ENCODE assay signal across 8 cellular contexts in the genomic region with DNA sequence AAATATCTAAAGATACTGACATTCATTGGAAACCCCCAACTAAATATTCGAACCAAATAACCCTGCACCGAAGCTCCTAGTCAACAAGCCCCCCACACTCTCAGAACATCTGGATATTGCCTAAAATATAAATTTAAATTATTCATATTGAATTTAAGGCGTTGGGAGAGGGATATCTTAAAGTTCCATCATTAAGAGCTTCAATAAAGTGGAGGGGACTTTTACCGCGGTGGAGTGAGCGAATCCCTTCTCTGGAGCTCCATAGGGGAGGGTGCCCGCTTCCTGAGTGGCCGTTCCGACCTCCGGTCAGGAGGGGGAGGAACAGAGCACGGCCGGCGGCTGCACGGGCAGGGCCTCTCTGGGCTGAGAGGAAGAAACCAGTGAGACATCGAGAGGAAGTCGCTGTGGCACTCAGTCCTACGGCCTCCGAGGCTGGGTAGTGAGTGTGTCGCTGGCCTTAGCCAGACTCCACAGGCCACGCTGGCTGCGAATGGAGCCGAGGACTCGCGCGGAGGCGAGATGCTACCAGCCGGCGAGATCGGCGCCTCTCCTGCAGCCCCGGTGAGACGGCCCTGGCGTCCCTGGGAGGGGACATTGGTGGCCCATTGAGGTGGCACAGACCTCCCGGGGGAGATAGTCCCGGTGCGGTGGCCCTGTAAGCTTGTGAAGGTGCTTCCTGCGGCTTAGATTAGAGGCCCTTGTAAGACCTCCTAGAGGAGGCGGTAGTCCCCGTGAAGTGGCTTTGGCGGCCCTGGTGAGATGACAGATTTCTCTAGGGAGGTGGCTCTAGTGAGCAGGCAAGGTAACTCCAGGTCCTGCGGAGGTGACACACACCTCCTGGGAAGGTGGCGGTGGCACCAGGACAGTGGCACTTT. TPM values are rescaled to one million over a fixed set of nuclear protein-coding genes. Genes with fewer than 3 reads are reported as not detected.
DNase-seq lines count a peak whose midpoint lies in the region; ATAC-seq, FAIRE-seq and TF ChIP-seq lines count a peak whose summit lies in the region.

A gene (plus strand): TSS at position 405 of the 875 bp plus-strand sequence. CDS start 115 bp downstream, at position 520.

- peak within 1 kb of the TSS; percentile 82 to 99 (median 96) for H3K27ac Mint-ChIP-seq in immature natural killer cell

- no peaks in the 10 kb centered on the region for H3K27me3 ChIP-seq in WERI-Rb-1 (ENCODE audit: insufficient read depth, low read depth, severe bottlenecking)
- H3K27me3 ChIP-seq in bronchial epithelial cell (ENCODE audit: control insufficient read depth, insufficient read depth, low read length): no peaks in the 10 kb centered on the region
- no peaks in the 10 kb centered on the region for H3K27me3 ChIP-seq in spleen (replicated peaks in 1 of 7)

- H3K4me1 ChIP-seq in spleen: peaks cover 17 to 51% (median 35%) of the 10 kb centered on the region in 6 donors

- H3K4me3 ChIP-seq in WERI-Rb-1 (ENCODE audit: low read depth, low read length) (peak within 1 kb of the TSS; percentile 66), bronchial epithelial cell (ENCODE audit: low read depth, low read length) (peak within 1 kb of the TSS; percentile 70), spleen (peak within 1 kb of the TSS; percentile 55 to 93 (median 82))

- peak within 1 kb of the TSS; percentile 86 to 99 (median 90) for H3K4me3 Mint-ChIP-seq in immature natural killer cell

- ATAC-seq in GM18870 (IDR thresholded peaks at IDR 0.05; ENCODE audit: unreplicated experiment) (peak; percentile 94), HG03135 (IDR thresholded peaks at IDR 0.05; ENCODE audit: unreplicated experiment) (peak; percentile 93)

- H3K4me1 Mint-ChIP-seq in immature natural killer cell: peaks cover 28 to 47% of the 10 kb centered on the region in 2 donors

- peak; percentile 61 to 87 (median 85) for TF ChIP-seq POLR2A in spleen (IDR thresholded peaks at IDR 0.05)

- DNase-seq in AG08395 (ENCODE audit: low spot score): peak; percentile 92
- DNase-seq in NCI-H2196 (lab: John Stamatoyannopoulos, UW; ENCODE audit: unreplicated experiment): peak; percentile 93
- peak; percentile 92 for DNase-seq in WERI-Rb-1
- peak; percentile 81 for DNase-seq in bronchial epithelial cell (ENCODE audit: low read depth)
- DNase-seq in immature natural killer cell: peak; percentile 91 to 92 (median 92)
- DNase-seq in spleen: peak; percentile 99

- TF ChIP-seq CTCF in WERI-Rb-1 (IDR thresholded peaks at IDR 0.05; ENCODE audit: low read depth, low read length): peak; percentile 85
- TF ChIP-seq CTCF in bronchial epithelial cell (IDR thresholded peaks at IDR 0.05; ENCODE audit: insufficient read depth, low read length, severe bottlenecking): peak; percentile 80
- TF ChIP-seq CTCF in spleen (IDR thresholded peaks at IDR 0.05 in 8 of 11, conservative IDR thresholded peaks at IDR 0.05 in 3 of 11): peak in 10 of 11 experiments; percentile 28 to 85 (median 66)

- H3K27ac ChIP-seq in WERI-Rb-1 (peak within 1 kb of the TSS; percentile 89), spleen (peak within 1 kb of the TSS; percentile 82 to 94 (median 90))

- no peaks in the 10 kb centered on the region for H3K9me3 ChIP-seq in WERI-Rb-1 (ENCODE audit: severe bottlenecking)
- H3K9me3 ChIP-seq in spleen: no peaks in the 10 kb centered on the region

- peaks cover 0 to 4% (median 3%) of the 10 kb centered on the region in 3 donors for H3K36me3 Mint-ChIP-seq in immature natural killer cell

- intact Hi-C loops in spleen (cut with DNase I; ENCODE audit: low total_unique reads): no loop called here

- H3K36me3 ChIP-seq in WERI-Rb-1 (peaks cover 22% of the 10 kb centered on the region), bronchial epithelial cell (ENCODE audit: control insufficient read depth, insufficient read depth, low read length) (no peaks in the 10 kb centered on the region), spleen (peaks cover 0 to 29% (median 9%) of the 10 kb centered on the region in 6 donors)

- no peak for FAIRE-seq in bronchial epithelial cell (lab: Jason Lieb, UNC)

- WGBS in spleen, 5 donors: 1 to 2% (median 1%) methylated on average over 32 to 42 of the region's 42 CpGs

- peaks cover 2 to 4% (median 2%) of the 10 kb centered on the region in 3 donors for H3K27me3 Mint-ChIP-seq in immature natural killer cell (ENCODE audit: low read depth in 3 of 3)

- no peaks in the 10 kb centered on the region for H3K9me3 Mint-ChIP-seq in immature natural killer cell

RNA-seq across cellular contexts. Expression of the gene that starts here (rescaled TPM):
- 9.0 and 9.5 TPM in 2 replicates for total RNA-seq in bronchial epithelial cell
- 10 to 100 TPM; 12.2 to 14.3 (median 14.1) TPM for polyA plus RNA-seq in immature natural killer cell
- total RNA-seq in spleen: 10 to 100 TPM; 18.3 to 27.1 (median 22.7) TPM
- 10 to 100 TPM; 12.8 to 22.4 (median 16.0) TPM for polyA plus RNA-seq in spleen

Comparison
In these comparisons a context has a peak if more than half of its experiments do, and no peak if none do; other contexts are left out.
1. Peak in every context shown above with its lines: DNase-seq, ATAC-seq, H3K4me3 ChIP-seq and H3K27ac ChIP-seq.